1 cellular context compared by ENCODE assay signal in genomic region chr16:11780988-11781680, GRCh38.
TF ChIP-seq lines count a peak whose summit lies in the region.

No MANE protein-coding gene starts in this region.

TF ChIP-seq in K562, 482 proteins besides CTCF, POLR2A, EP300 and RAD21:
- TF ChIP-seq ZBTB40 (IDR thresholded peaks at IDR 0.05) = peak; percentile 77
- peak; percentile 26; the same call in 1 of the 2 replicates for TF ChIP-seq ZBTB40 (CRISPR knock-in tag; IDR thresholded peaks at IDR 0.05)
- TF ChIP-seq CTCFL (IDR thresholded peaks at IDR 0.05; ENCODE audit: borderline replicate concordance, insufficient read depth, low read depth, low read length, poor library complexity, severe bottlenecking) = no peak
- TF ChIP-seq TCF3 (CRISPR knock-in tag; IDR thresholded peaks at IDR 0.05) = peak; percentile 29; the same call in 1 of the 2 replicates
- TF ChIP-seq ZNF197 (CRISPR knock-in tag; IDR thresholded peaks at IDR 0.05; ENCODE audit: low read depth) = no peak
- TF ChIP-seq HMGXB4 (CRISPR knock-in tag; IDR thresholded peaks at IDR 0.05) = no peak
- TF ChIP-seq ZNF384 (IDR thresholded peaks at IDR 0.05; ENCODE audit: low read depth, low read length) = no peak
- TF ChIP-seq FOXO4 (CRISPR knock-in tag; IDR thresholded peaks at IDR 0.05) = no peak
- TF ChIP-seq TAF9B (IDR thresholded peaks at IDR 0.05; ENCODE audit: partially characterized antibody) = no peak
